Comparison of ENCODE assay signal across 1 cellular context in the genomic region with DNA sequence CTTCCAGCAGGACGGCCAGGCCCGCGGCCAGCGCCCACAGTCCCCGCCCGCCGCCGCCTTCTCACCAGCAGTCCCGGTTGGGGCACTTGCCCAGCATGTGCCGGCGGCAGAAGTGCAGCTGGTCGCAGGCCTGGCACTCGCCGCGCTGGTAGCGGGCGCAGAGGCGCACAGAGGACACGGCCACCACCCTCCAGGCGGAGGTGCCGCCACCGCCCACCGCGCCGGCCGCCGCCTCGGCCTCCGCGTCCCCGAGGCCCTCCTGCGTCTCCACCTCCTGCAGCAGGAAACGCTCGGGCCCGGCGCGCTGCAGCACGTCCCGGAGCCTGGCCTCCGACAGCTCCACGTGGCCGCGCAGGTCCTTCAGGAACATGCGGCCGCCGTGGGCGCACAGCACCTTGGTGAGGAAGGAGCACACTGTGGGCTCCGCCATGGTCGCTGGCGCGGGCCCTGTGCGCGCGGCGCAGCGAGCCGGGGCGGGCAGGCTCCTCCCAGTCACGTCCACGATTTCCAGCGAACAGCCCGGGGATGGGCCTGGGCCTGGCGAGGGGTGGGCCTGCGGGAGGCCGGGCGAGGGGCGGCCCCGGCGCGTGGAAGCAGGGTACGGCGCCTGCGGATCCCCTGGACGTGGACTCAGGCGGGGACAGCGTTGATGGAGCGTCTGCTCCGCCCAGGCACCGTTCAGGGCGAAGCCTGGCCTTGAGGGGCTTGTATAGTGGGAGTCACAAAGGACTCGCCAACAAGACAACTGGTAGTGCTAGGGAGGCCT.
TF ChIP-seq lines count a peak whose summit lies in the region.

TSS of gene ZC3HAV1L (minus strand) at position 455 of the 766 bp plus-strand sequence. CDS start at position 430, 25 bp downstream.

TF ChIP-seq in H1, 55 proteins besides CTCF, POLR2A, EP300 and RAD21:
- TF ChIP-seq HDAC2 (IDR thresholded peaks at IDR 0.05; ENCODE audit: borderline replicate concordance in 1 of 2, low read depth in 2 of 2, low read length in 2 of 2) (no peak), ATF2 (IDR thresholded peaks at IDR 0.05; ENCODE audit: low read length) (no peak), SAP30 (IDR thresholded peaks at IDR 0.05; ENCODE audit: insufficient read depth, insufficient replicate concordance, low read length) (no peak), ASH2L (IDR thresholded peaks at IDR 0.05; ENCODE audit: low read length) (peak; percentile 89), TBP (IDR thresholded peaks at IDR 0.05; ENCODE audit: low read depth, low read length) (0 out of 2 replicates have a peak, but pooled peaks have one; percentile 27), PHF8 (conservative IDR thresholded peaks at IDR 0.05; ENCODE audit: low read depth, low read length) (peak; percentile 81), MAX (IDR thresholded peaks at IDR 0.05) (peak; percentile 94), EZH2 (IDR thresholded peaks at IDR 0.05; ENCODE audit: low read depth, low read length, severe bottlenecking) (peak; percentile 30), KDM4A (IDR thresholded peaks at IDR 0.05; ENCODE audit: low read depth, low read length, severe bottlenecking) (peak; percentile 89), BACH1 (IDR thresholded peaks at IDR 0.05; ENCODE audit: low read length) (0 out of 2 replicates have a peak, but pooled peaks have one; percentile 35), RBBP5 (IDR thresholded peaks at IDR 0.05; ENCODE audit: borderline replicate concordance, low read depth, low read length) (peak; percentile 87; the same call in 1 of the 2 replicates), SIN3A (conservative IDR thresholded peaks at IDR 0.05 in 1 of 2, IDR thresholded peaks at IDR 0.05 in 1 of 2; ENCODE audit: low read depth in 1 of 2, low read length in 2 of 2) (0 out of 4 replicates have a peak, but pooled peaks have one; percentile 2 to 36), TAF1 (IDR thresholded peaks at IDR 0.05; ENCODE audit: low read depth, low read length) (peak; percentile 40; the same call in 1 of the 2 replicates), POLR2AphosphoS5 (IDR thresholded peaks at IDR 0.05; ENCODE audit: low read depth, low read length) (peak; percentile 42; the same call in 1 of the 2 replicates), BCL11A (IDR thresholded peaks at IDR 0.05; ENCODE audit: low read depth in 2 of 2, low read length in 2 of 2) (no peak), SUZ12 (IDR thresholded peaks at IDR 0.05; ENCODE audit: low read length) (no peak)
- TF ChIP-seq, protein P1, sequence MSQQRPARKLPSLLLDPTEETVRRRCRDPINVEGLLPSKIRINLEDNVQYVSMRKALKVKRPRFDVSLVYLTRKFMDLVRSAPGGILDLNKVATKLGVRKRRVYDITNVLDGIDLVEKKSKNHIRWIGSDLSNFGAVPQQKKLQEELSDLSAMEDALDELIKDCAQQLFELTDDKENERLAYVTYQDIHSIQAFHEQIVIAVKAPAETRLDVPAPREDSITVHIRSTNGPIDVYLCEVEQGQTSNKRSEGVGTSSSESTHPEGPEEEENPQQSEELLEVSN (IDR thresholded peaks at IDR 0.05) = peak; percentile 56
